Comparison of ENCODE assay signal across 31 cellular contexts in genomic region chrX:150989420-150989819, GRCh38.
"Had no signal": no experiment of that assay in that cellular context is flagged by ENCODE, and none has a peak within 500 bp of the region (broad histone marks: within the 10 kb centered on the region; RNA-seq: fewer than 3 reads in every experiment).

No MANE protein-coding gene starts in this region.

- H3K27me3 ChIP-seq: ascending aorta, cardiac muscle cell, colonic mucosa had no signal

- H3K4me2 ChIP-seq: PC-9 had no signal

- H3K27ac ChIP-seq: ascending aorta, cardiac muscle cell, colonic mucosa, PC-9, VCaP had no signal

- H3K9me3 ChIP-seq: ascending aorta, colonic mucosa had no signal

- H3K4me1 ChIP-seq: colonic mucosa had no signal

- H3K4me3 ChIP-seq: ascending aorta, cardiac muscle cell, colonic mucosa, PC-9 had no signal

- FAIRE-seq: RCC 7860 had no signal

- H3K36me3 ChIP-seq: ascending aorta, colonic mucosa had no signal

- H2AFZ ChIP-seq: PC-9 had no signal

- DNase-seq: activated CD4-positive, alpha-beta T cell treated with anti-CD3 and anti-CD28 coated beads for 1 hour; activated CD4-positive, alpha-beta T cell treated with anti-CD3 and anti-CD28 coated beads for 48 hours; activated CD4-positive, alpha-beta T cell treated with anti-CD3 and anti-CD28 coated beads, Interleukin-2, amount 50 U/mL, for 4 hours; activated CD4-positive, CD25-positive, alpha-beta regulatory T cell; activated CD8-positive, alpha-beta T cell treated with anti-CD3 and anti-CD28 coated beads for 36 hours; activated gamma-delta T cell; activated naive CD4-positive, alpha-beta T cell treated with Interleukin-2 at 50 U/mL for 16 hours; activated naive CD8-positive, alpha-beta T cell treated with anti-CD3 and anti-CD28 coated beads, Interleukin-2, amount 10 ng/mL, durations not matched to agents 7 days and 5 days; activated T-cell treated with anti-CD3 and anti-CD28 coated beads, Interleukin-2, amount 50 U/mL, for 1 hour; activated T-cell treated with anti-CD3 and anti-CD28 coated beads, Interleukin-2, amount 50 U/mL, for 72 hours; amygdala; colonic mucosa; NCI-H1105; NCI-H1417 treated with DMSO at 0.1 percent for 48 hours; NCI-H187 treated with DMSO at 0.1 percent for 48 hours; NCI-H2081; NCI-H226; NCI-H446 treated with DMSO at 0.1 percent for 48 hours; NCI-H526; NCI-H748 treated with DMSO at 0.1 percent for 48 hours; NK-92 treated with Interleukin-12 subunit alpha and Interleukin-12 subunit beta, amount 100 ng/mL, for 24 hours; PC-9; Right ventricle myocardium superior; SW 1271; T-helper 1 cell; T-helper 2 cell; T-helper 9 cell had no signal

- ATAC-seq: activated CD8-positive, alpha-beta T cell treated with anti-CD3 and anti-CD28 coated beads for 36 hours; activated T-cell treated with anti-CD3 and anti-CD28 coated beads, Interleukin-2, amount 50 U/mL, for 72 hours had no signal
